ENCODE assay signal across 8 cellular contexts in genomic region chr1:183915634-183916510, GRCh38.
DNase-seq lines count a peak whose midpoint lies in the region; ATAC-seq, FAIRE-seq and TF ChIP-seq lines count a peak whose summit lies in the region.

No MANE protein-coding gene starts in this region.

- no peak overlapping the region for H3K4me3 Mint-ChIP-seq in activated B cell treated with CpG ODN at 0.5 μM for 24 hours

- peak; percentile 81 for FAIRE-seq in GM12891 (lab: Jason Lieb, UNC)
- FAIRE-seq in kidney (lab: Jason Lieb, UNC), result peak; percentile 33

- POLR2A ChIA-PET in activated B cell treated with CpG ODN at 0.5 μM for 24 hours (lab: Charles Lee), result interaction anchor here (0.5 to 3.8 kb wide), 7 partner anchors 74 to 910 kb away, joined by 3 to 25 read pairs (median 7); partner anchors contain the start of genes ARPC5 and SMG7

- peaks cover 36% of the 10 kb centered on the region for H3K4me1 Mint-ChIP-seq in activated B cell treated with CpG ODN at 0.5 μM for 24 hours

- TF ChIP-seq CTCF in activated B cell treated with CpG ODN at 0.5 μM for 24 hours (IDR thresholded peaks at IDR 0.05) (peak; percentile 60), cardiac fibroblast (IDR thresholded peaks at IDR 0.05; ENCODE audit: low read depth, low read length) (peak; percentile 63), kidney (IDR thresholded peaks at IDR 0.05; ENCODE audit: borderline replicate concordance, extremely low read depth, insufficient read depth) (peak; percentile 88)

- H3K9me3 ChIP-seq in kidney (ENCODE audit: control insufficient read depth in 1 of 2, low read length in 2 of 2), result no peaks in the 10 kb centered on the region

- H3K36me3 ChIP-seq in kidney (ENCODE audit: control insufficient read depth in 1 of 2, insufficient read depth in 2 of 2, low read length in 2 of 2), result peaks cover 37 to 45% of the 10 kb centered on the region in 2 donors

- no peaks in the 10 kb centered on the region for H3K4me1 ChIP-seq in kidney (ENCODE audit: control insufficient read depth in 1 of 2, insufficient read depth in 1 of 2, low read depth in 1 of 2, low read length in 2 of 2)

- H3K27me3 Mint-ChIP-seq in activated B cell treated with CpG ODN at 0.5 μM for 24 hours, result no peaks in the 10 kb centered on the region

- no peak for TF ChIP-seq POLR2A in GM12891 (IDR thresholded peaks at IDR 0.05; ENCODE audit: low read depth, low read length)

- DNase-seq in GM12891 (ENCODE audit: insufficient read length, low spot score) (no peak), NCI-H226 (peak; percentile 83), activated B cell treated with CpG ODN at 0.5 μM for 24 hours (no peak), cardiac fibroblast (ENCODE audit: low read depth in 2 of 2) (peak; percentile 96 to 99), kidney (peak; percentile 75)
- peak; percentile 76 for DNase-seq in stimulated activated CD4-positive, alpha-beta T cell treated with anti-CD3 and anti-CD28 coated beads, Interleukin-15, amount 100 ng/mL, for 24 hours

- CTCF ChIA-PET in activated B cell treated with CpG ODN at 0.5 μM for 24 hours (lab: Charles Lee), result interaction anchor here (0.6 to 5.6 kb wide), 45 partner anchors 7 to 1320 kb away, joined by 3 to 284 read pairs (median 4); partner anchors contain the start of gene APOBEC4

- no peaks in the 10 kb centered on the region for H3K36me3 Mint-ChIP-seq in activated B cell treated with CpG ODN at 0.5 μM for 24 hours (ENCODE audit: low read depth)

- ATAC-seq in HG03066 (IDR thresholded peaks at IDR 0.05; ENCODE audit: low read depth, unreplicated experiment), result peak; percentile 33
- peak; percentile 57 for ATAC-seq in activated B cell treated with CpG ODN at 0.5 μM for 24 hours (ENCODE audit: low read depth)
- ATAC-seq in HG02970 (IDR thresholded peaks at IDR 0.05; ENCODE audit: low FRiP score, unreplicated experiment), result no peak

- H3K9ac ChIP-seq in kidney (ENCODE audit: low read length in 2 of 2), result no peak overlapping the region

- H3K27ac ChIP-seq in kidney (ENCODE audit: low read depth in 2 of 2, low read length in 2 of 2), result no peak overlapping the region

- intact Hi-C loops in activated B cell treated with CpG ODN at 0.5 μM for 24 hours (cut with micrococcal nuclease) (loop anchor here (1.0 to 2.0 kb wide), 10 partner anchors 19 to 954 kb away; partner anchors contain the start of gene TSEN15), kidney (cut with DNase I) (loop anchor here (10.0 kb wide), 1 partner anchor 231 kb away; no protein-coding TSS in a partner anchor)

- peak overlapping the region; percentile 0 for H3K27ac Mint-ChIP-seq in activated B cell treated with CpG ODN at 0.5 μM for 24 hours

- H3K9me3 Mint-ChIP-seq in activated B cell treated with CpG ODN at 0.5 μM for 24 hours, result no peaks in the 10 kb centered on the region

- H3K4me3 ChIP-seq in cardiac fibroblast (replicated peaks in 1 of 2; ENCODE audit: low read depth in 2 of 2, low read length in 2 of 2) (peak overlapping the region in 1 of 2 donors; percentile 19), kidney (ENCODE audit: low read length in 2 of 2) (no peak overlapping the region)

TF ChIP-seq in GM12891, 5 proteins besides CTCF, POLR2A, EP300 and RAD21:
- TF ChIP-seq TAF1 (IDR thresholded peaks at IDR 0.05; ENCODE audit: low read depth, low read length), result no peak

Comparison
In these comparisons a context has a peak if more than half of its experiments do, and no peak if none do; other contexts are left out.
1. DNase-seq: peak in NCI-H226 (single experiment), cardiac fibroblast (2 of 2), kidney (single experiment) and stimulated activated CD4-positive, alpha-beta T cell treated with anti-CD3 and anti-CD28 coated beads, Interleukin-15, amount 100 ng/mL, for 24 hours (single experiment); none in GM12891 (single experiment) and activated B cell treated with CpG ODN at 0.5 μM for 24 hours (single experiment).
2. Peak in every context shown above with its lines, with median percentiles within 50 percentile points of each other: CTCF ChIP-seq.